ENCODE assay signal across 16 cellular contexts in the genomic region with DNA sequence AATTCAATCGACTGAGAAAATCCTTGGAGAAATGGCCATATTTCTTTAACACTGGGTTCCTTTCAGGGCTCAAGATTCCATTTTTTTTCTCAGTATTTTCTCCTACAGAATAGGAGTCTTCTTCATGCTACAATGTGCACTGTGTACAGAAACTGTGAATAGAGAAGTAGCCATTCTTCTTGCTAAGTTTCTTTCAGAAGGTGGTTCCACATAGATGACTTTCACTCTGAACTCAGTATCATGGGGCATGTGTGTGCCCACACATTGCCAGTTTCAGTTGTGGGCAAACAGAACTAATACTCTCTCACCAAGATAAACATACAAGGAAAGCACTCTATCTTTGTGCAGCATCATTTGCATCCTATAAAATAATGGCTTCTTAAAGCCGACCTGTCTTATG.
"Had no signal": no experiment of that assay in that cellular context is flagged by ENCODE, and none has a peak within 500 bp of the region (broad histone marks: within the 10 kb centered on the region; RNA-seq: fewer than 3 reads in every experiment).

No MANE protein-coding gene starts in this region.

- H3K36me3 ChIP-seq: gastrocnemius medialis, left ventricle myocardium inferior, thoracic aorta had no signal

- H3K27me3 Mint-ChIP-seq: activated CD4-positive, alpha-beta memory T cell treated with anti-CD3 and anti-CD28 coated beads for 36 hours; activated naive CD8-positive, alpha-beta T cell; brain; central memory CD8-positive, alpha-beta T cell; dendritic cell treated with granulocyte-macrophage colony-stimulating factor and Interleukin-4, amounts not matched to agents 40 ng/mL and 50 ng/mL, for 4 days; effector memory CD8-positive, alpha-beta T cell; stimulated activated naive CD8-positive, alpha-beta T cell treated with anti-CD3 and anti-CD28 coated beads, Interleukin-15, amount 100 ng/mL, for 72 hours had no signal

- H3K27ac Mint-ChIP-seq: activated CD4-positive, alpha-beta memory T cell treated with anti-CD3 and anti-CD28 coated beads for 36 hours; activated naive CD8-positive, alpha-beta T cell; brain; dendritic cell treated with granulocyte-macrophage colony-stimulating factor and Interleukin-4, amounts not matched to agents 40 ng/mL and 50 ng/mL, for 4 days; effector memory CD8-positive, alpha-beta T cell; stimulated activated naive CD8-positive, alpha-beta T cell treated with anti-CD3 and anti-CD28 coated beads, Interleukin-15, amount 100 ng/mL, for 72 hours had no signal

- DNase-seq: activated CD4-positive, alpha-beta memory T cell treated with anti-CD3 and anti-CD28 coated beads for 36 hours; activated gamma-delta T cell; activated T-cell treated with anti-CD3 and anti-CD28 coated beads, Interleukin-2, amount 50 U/mL, for 48 hours; effector memory CD8-positive, alpha-beta T cell; gastrocnemius medialis; kidney; left ventricle myocardium inferior; stimulated activated CD4-positive, alpha-beta T cell treated with anti-CD3 and anti-CD28 coated beads, Interleukin-2, amount 100 ng/mL, for 48 hours; stimulated activated naive CD8-positive, alpha-beta T cell treated with anti-CD3 and anti-CD28 coated beads, Interleukin-15, amount 100 ng/mL, for 72 hours had no signal

- ATAC-seq: effector memory CD8-positive, alpha-beta T cell; gastrocnemius medialis; stimulated activated naive CD8-positive, alpha-beta T cell treated with anti-CD3 and anti-CD28 coated beads, Interleukin-15, amount 100 ng/mL, for 72 hours had no signal

- H3K27ac ChIP-seq: epithelial cell of prostate, gastrocnemius medialis, left ventricle myocardium inferior, thoracic aorta had no signal

- H3K27me3 ChIP-seq: gastrocnemius medialis had no signal

- H3K4me3 Mint-ChIP-seq: activated CD4-positive, alpha-beta memory T cell treated with anti-CD3 and anti-CD28 coated beads for 36 hours; activated naive CD8-positive, alpha-beta T cell; brain; central memory CD8-positive, alpha-beta T cell; dendritic cell treated with granulocyte-macrophage colony-stimulating factor and Interleukin-4, amounts not matched to agents 40 ng/mL and 50 ng/mL, for 4 days; effector memory CD8-positive, alpha-beta T cell; neural crest cell; stimulated activated naive CD8-positive, alpha-beta T cell treated with anti-CD3 and anti-CD28 coated beads, Interleukin-15, amount 100 ng/mL, for 72 hours had no signal

- H3K4me1 Mint-ChIP-seq: brain; neural crest cell; stimulated activated naive CD8-positive, alpha-beta T cell treated with anti-CD3 and anti-CD28 coated beads, Interleukin-15, amount 100 ng/mL, for 72 hours had no signal

- H3K36me3 Mint-ChIP-seq: activated CD4-positive, alpha-beta memory T cell treated with anti-CD3 and anti-CD28 coated beads for 36 hours; activated naive CD8-positive, alpha-beta T cell; brain had no signal

- H3K9me3 ChIP-seq: gastrocnemius medialis, left ventricle myocardium inferior, thoracic aorta had no signal

- H3K9me3 Mint-ChIP-seq: activated CD4-positive, alpha-beta memory T cell treated with anti-CD3 and anti-CD28 coated beads for 36 hours; brain; central memory CD8-positive, alpha-beta T cell; dendritic cell treated with granulocyte-macrophage colony-stimulating factor and Interleukin-4, amounts not matched to agents 40 ng/mL and 50 ng/mL, for 4 days; effector memory CD8-positive, alpha-beta T cell; neural crest cell; stimulated activated naive CD8-positive, alpha-beta T cell treated with anti-CD3 and anti-CD28 coated beads, Interleukin-15, amount 100 ng/mL, for 72 hours had no signal

- H3K4me1 ChIP-seq: left ventricle myocardium inferior had no signal

- H3K4me3 ChIP-seq: gastrocnemius medialis, left ventricle myocardium inferior, thoracic aorta had no signal
